In the genomic region with DNA sequence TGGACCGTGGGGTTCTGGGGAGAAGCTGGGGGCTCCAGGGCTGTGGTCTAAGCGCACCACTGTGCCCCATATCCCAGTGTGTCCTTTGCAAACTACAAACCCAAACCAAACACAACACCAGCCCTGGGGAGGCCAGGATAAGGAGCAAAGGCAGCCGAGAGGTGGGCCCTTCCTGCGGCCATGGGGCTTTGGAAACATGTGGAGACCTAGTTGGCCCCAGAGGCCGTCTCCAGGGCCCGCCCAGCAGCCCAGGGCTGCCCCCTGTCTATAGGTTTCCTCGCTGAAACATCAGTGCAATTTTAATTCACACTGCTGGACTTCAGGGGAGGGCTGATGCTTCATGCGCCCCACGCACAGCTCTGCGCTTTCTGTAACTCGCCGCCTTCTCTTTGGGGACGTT, we compare ENCODE assay signal across 22 cellular contexts.
DNase-seq lines count a peak whose midpoint lies in the region; ATAC-seq lines count a peak whose summit lies in the region.
"Had no signal": no experiment of that assay in that cellular context is flagged by ENCODE, and none has a peak within 500 bp of the region (broad histone marks: within the 10 kb centered on the region; RNA-seq: fewer than 3 reads in every experiment).

No MANE protein-coding gene starts in this region.

- no peak overlapping the region for H3K4me3 ChIP-seq in H7 (ENCODE audit: insufficient read depth, low read depth, low read length)
- H3K4me3 ChIP-seq in neuronal stem cell (ENCODE audit: low read length in 2 of 2): no peak overlapping the region
- no peak overlapping the region for H3K4me3 ChIP-seq in aorta (ENCODE audit: low read length in 2 of 2)
- H3K4me3 ChIP-seq: GM12878, SJCRH30 had no signal

- H2BK15ac ChIP-seq in neuronal stem cell (ENCODE audit: low read length): no peak overlapping the region

- ATAC-seq in aorta (ENCODE audit: low FRiP score) (no peak), HG02981 (IDR thresholded peaks at IDR 0.05; ENCODE audit: unreplicated experiment) (no peak)
- ATAC-seq: GM12878, HCT116 had no signal

- WGBS in neuronal stem cell (ENCODE audit: extremely low coverage in 2 of 2, insufficient read length in 2 of 2, insufficient replicate concordance in 1 of 2), 2 donors: no CpG with 5 or more reads among the region's 13 CpGs
- 62 to 71% methylated on average over 13 of the region's 13 CpGs for WGBS in aorta, 2 donors

- H3K27ac ChIP-seq in cingulate gyrus (ENCODE audit: low read depth, low read length) (peak overlapping the region; percentile 10), neuronal stem cell (replicated peaks; ENCODE audit: low read length) (no peak overlapping the region), aorta (ENCODE audit: low read depth in 1 of 2, low read length in 2 of 2) (peak overlapping the region; percentile 49 to 98)
- H3K27ac ChIP-seq: SJCRH30 had no signal

- H3K18ac ChIP-seq in neuronal stem cell (ENCODE audit: low read length): peak overlapping the region; percentile 69

- H3K4ac ChIP-seq in neuronal stem cell (ENCODE audit: low read length): no peak overlapping the region

- no peak overlapping the region for H3K9ac ChIP-seq in neuronal stem cell (ENCODE audit: low read depth, low read length, poor library complexity)

- peak overlapping the region; percentile 18 for H2BK5ac ChIP-seq in neuronal stem cell (ENCODE audit: low read length)

- H4K91ac ChIP-seq in neuronal stem cell (ENCODE audit: low read depth, low read length, poor library complexity): no peak overlapping the region

- no peak overlapping the region for H2AFZ ChIP-seq in neuronal stem cell (ENCODE audit: low read length)

- intact Hi-C loops in aorta (cut with DNase I): loop anchor here in 1 of 2 donors (2.0 to 5.0 kb wide), 3 partner anchors 15 to 57 kb away; no protein-coding TSS in a partner anchor

- H3K36me3 ChIP-seq in H7 (replicated peaks; ENCODE audit: control insufficient read depth, insufficient read depth, low read length): no peaks in the 10 kb centered on the region
- H3K36me3 ChIP-seq in neuronal stem cell (replicated peaks in 1 of 2; ENCODE audit: control insufficient read depth in 2 of 2, insufficient read depth in 2 of 2, low read length in 2 of 2): no peaks in the 10 kb centered on the region
- no peaks in the 10 kb centered on the region for H3K36me3 ChIP-seq in aorta (ENCODE audit: control insufficient read depth in 1 of 2, insufficient read depth in 2 of 2, low read length in 1 of 2)
- H3K36me3 ChIP-seq: BE2C, SJCRH30 had no signal

- H2BK120ac ChIP-seq in neuronal stem cell (ENCODE audit: low read depth, low read length): no peak overlapping the region

- H4K8ac ChIP-seq in neuronal stem cell (ENCODE audit: low read depth, low read length): no peak overlapping the region

- DNase-seq in H7 (peak; percentile 79), neuronal stem cell (ENCODE audit: low spot score) (no peak), aorta (no peak), foreskin melanocyte (no peak), GDM1 (lab: John Stamatoyannopoulos, UW) (no peak)
- DNase-seq: BE2C; CD4-positive, CD25-positive, alpha-beta regulatory T cell; COR-L47; DMS79; Kasumi-1; NCI-H1694; NCI-H2081; NCI-H2171; NCI-H345; NCI-H524; NCI-H774; NK-92 treated with Interleukin-12 subunit alpha and Interleukin-12 subunit beta, amount 100 ng/mL, for 24 hours; SJCRH30 had no signal

- no peaks in the 10 kb centered on the region for H3K27me3 ChIP-seq in H7 (ENCODE audit: control insufficient read depth, insufficient read depth, low read length)
- peaks cover 0 to 20% (median 0%) of the 10 kb centered on the region in 3 experiments for H3K27me3 ChIP-seq in neuronal stem cell (ENCODE audit: control insufficient read depth in 3 of 3, insufficient read depth in 3 of 3, low read depth in 1 of 3, low read length in 3 of 3)
- H3K27me3 ChIP-seq in aorta (ENCODE audit: control insufficient read depth in 1 of 2, insufficient read depth in 2 of 2, low read length in 1 of 2): no peaks in the 10 kb centered on the region
- H3K27me3 ChIP-seq: BE2C had no signal

- H3K4me1 ChIP-seq in neuronal stem cell (ENCODE audit: control insufficient read depth in 2 of 2, insufficient read depth in 1 of 2, low read depth in 1 of 2, low read length in 2 of 2) (peaks cover 0 to 50% of the 10 kb centered on the region in 2 donors), aorta (ENCODE audit: control insufficient read depth in 1 of 2, insufficient read depth in 2 of 2, low read length in 2 of 2) (peaks cover 3 to 9% of the 10 kb centered on the region in 2 donors)
- H3K4me1 ChIP-seq: BE2C had no signal

- peak overlapping the region; percentile 9 for H2AK5ac ChIP-seq in neuronal stem cell (ENCODE audit: low read depth, low read length)

- no peak overlapping the region for H3K23ac ChIP-seq in neuronal stem cell (ENCODE audit: low read depth, low read length, poor library complexity)

- H2BK12ac ChIP-seq in neuronal stem cell (ENCODE audit: low read length): peak overlapping the region; percentile 3

- no peaks in the 10 kb centered on the region for H3K79me1 ChIP-seq in neuronal stem cell (ENCODE audit: low read depth, low read length)

- H3K9me3 ChIP-seq in neuronal stem cell (replicated peaks in 1 of 2; ENCODE audit: control insufficient read depth in 2 of 2, insufficient read depth in 1 of 2, low read depth in 1 of 2, low read length in 2 of 2) (peaks cover 0 to 6% of the 10 kb centered on the region in 2 donors), aorta (ENCODE audit: control insufficient read depth, low read length) (no peaks in the 10 kb centered on the region)
- H3K9me3 ChIP-seq: BE2C, SJCRH30 had no signal

- no peak overlapping the region for H3K4me2 ChIP-seq in neuronal stem cell (ENCODE audit: insufficient read depth, low read length, poor library complexity, severe bottlenecking)

- no peak overlapping the region for H3K14ac ChIP-seq in neuronal stem cell (ENCODE audit: low read length)
